In the genomic region with DNA sequence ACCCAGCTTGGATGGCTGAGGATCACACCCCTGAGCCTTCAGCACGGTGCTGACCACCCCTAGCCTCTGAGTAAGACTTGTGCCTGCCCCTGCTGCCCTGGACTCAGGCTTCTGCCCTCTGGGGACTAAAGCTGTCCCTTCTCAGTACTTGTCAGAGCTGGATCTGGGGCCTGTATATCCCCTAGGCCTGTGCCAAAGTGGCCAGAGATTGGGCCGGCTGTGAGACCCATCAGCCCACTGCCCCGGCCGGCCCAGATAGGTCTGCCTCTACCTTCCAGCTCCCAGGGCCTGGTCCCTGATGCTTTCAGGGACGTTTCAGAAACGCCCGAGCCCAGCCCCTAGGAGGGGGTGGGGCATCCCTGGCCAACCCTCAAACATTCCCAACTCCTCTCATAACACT, we compare ENCODE assay signal across 8 cellular contexts.
"Had no signal": no experiment of that assay in that cellular context is flagged by ENCODE, and none has a peak within 500 bp of the region (broad histone marks: within the 10 kb centered on the region; RNA-seq: fewer than 3 reads in every experiment).

No MANE protein-coding gene starts in this region.

- H3K9me3 ChIP-seq: HAP-1 had no signal

- H2AFZ ChIP-seq: GM23248 had no signal

- ATAC-seq: HCT116 had no signal

- H3K27ac ChIP-seq: GM23248 had no signal

- H3K4me3 ChIP-seq: GM23248, HAP-1 had no signal

- H3K9ac ChIP-seq: GM23248 had no signal

- H3K4me3 Mint-ChIP-seq: HFFc6, IgD-negative memory B cell had no signal

- H3K4me1 ChIP-seq: HAP-1 had no signal

- DNase-seq: GM23248, GOT3, H7, HFFc6, KBM-7 had no signal

- H3K36me3 ChIP-seq: HAP-1 had no signal

- H3K27ac Mint-ChIP-seq: HFFc6, IgD-negative memory B cell had no signal

- H3K27me3 Mint-ChIP-seq: IgD-negative memory B cell had no signal

- H3K9me3 Mint-ChIP-seq: HFFc6, IgD-negative memory B cell had no signal
